Comparison of ENCODE assay signal across 1 cellular context in the genomic region with DNA sequence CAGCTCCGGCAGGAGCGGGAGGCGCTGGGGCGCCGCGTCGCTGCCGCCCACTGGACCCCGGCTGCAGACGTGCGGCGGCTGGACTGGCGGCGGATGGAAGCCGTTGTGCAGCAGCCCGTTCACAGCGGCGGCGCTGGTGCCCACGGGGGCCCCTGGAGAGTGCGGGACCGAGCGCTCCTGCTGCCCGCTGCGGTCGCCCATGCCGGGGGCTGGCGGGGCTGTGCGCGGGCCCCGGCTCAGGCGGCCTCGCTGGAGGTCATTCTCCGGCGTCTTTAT.
TF ChIP-seq lines count a peak whose summit lies in the region.

No MANE protein-coding gene starts in this region.

TF ChIP-seq in GM23338, 12 proteins besides CTCF, POLR2A, EP300 and RAD21 (continued from another document):
- TF ChIP-seq, protein P1, sequence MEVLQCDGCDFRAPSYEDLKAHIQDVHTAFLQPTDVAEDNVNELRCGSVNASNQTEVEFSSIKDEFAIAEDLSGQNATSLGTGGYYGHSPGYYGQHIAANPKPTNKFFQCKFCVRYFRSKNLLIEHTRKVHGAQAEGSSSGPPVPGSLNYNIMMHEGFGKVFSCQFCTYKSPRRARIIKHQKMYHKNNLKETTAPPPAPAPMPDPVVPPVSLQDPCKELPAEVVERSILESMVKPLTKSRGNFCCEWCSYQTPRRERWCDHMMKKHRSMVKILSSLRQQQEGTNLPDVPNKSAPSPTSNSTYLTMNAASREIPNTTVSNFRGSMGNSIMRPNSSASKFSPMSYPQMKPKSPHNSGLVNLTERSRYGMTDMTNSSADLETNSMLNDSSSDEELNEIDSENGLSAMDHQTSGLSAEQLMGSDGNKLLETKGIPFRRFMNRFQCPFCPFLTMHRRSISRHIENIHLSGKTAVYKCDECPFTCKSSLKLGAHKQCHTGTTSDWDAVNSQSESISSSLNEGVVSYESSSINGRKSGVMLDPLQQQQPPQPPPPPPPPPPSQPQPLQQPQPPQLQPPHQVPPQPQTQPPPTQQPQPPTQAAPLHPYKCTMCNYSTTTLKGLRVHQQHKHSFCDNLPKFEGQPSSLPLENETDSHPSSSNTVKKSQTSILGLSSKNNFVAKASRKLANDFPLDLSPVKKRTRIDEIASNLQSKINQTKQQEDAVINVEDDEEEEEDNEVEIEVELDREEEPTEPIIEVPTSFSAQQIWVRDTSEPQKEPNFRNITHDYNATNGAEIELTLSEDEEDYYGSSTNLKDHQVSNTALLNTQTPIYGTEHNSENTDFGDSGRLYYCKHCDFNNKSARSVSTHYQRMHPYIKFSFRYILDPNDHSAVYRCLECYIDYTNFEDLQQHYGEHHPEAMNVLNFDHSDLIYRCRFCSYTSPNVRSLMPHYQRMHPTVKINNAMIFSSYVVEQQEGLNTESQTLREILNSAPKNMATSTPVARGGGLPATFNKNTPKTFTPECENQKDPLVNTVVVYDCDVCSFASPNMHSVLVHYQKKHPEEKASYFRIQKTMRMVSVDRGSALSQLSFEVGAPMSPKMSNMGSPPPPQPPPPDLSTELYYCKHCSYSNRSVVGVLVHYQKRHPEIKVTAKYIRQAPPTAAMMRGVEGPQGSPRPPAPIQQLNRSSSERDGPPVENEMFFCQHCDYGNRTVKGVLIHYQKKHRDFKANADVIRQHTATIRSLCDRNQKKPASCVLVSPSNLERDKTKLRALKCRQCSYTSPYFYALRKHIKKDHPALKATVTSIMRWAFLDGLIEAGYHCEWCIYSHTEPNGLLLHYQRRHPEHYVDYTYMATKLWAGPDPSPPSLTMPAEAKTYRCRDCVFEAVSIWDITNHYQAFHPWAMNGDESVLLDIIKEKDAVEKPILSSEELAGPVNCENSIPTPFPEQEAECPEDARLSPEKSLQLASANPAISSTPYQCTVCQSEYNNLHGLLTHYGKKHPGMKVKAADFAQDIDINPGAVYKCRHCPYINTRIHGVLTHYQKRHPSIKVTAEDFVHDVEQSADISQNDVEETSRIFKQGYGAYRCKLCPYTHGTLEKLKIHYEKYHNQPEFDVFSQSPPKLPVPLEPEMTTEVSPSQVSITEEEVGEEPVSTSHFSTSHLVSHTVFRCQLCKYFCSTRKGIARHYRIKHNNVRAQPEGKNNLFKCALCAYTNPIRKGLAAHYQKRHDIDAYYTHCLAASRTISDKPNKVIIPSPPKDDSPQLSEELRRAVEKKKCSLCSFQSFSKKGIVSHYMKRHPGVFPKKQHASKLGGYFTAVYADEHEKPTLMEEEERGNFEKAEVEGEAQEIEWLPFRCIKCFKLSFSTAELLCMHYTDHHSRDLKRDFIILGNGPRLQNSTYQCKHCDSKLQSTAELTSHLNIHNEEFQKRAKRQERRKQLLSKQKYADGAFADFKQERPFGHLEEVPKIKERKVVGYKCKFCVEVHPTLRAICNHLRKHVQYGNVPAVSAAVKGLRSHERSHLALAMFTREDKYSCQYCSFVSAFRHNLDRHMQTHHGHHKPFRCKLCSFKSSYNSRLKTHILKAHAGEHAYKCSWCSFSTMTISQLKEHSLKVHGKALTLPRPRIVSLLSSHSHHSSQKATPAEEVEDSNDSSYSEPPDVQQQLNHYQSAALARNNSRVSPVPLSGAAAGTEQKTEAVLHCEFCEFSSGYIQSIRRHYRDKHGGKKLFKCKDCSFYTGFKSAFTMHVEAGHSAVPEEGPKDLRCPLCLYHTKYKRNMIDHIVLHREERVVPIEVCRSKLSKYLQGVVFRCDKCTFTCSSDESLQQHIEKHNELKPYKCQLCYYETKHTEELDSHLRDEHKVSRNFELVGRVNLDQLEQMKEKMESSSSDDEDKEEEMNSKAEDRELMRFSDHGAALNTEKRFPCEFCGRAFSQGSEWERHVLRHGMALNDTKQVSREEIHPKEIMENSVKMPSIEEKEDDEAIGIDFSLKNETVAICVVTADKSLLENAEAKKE (CRISPR knock-in tag; IDR thresholded peaks at IDR 0.05): no peak
- TF ChIP-seq ZNF331 (CRISPR knock-in tag; IDR thresholded peaks at IDR 0.05; ENCODE audit: low read depth): no peak
- TF ChIP-seq EZH2phosphoT487 (IDR thresholded peaks at IDR 0.05; ENCODE audit: unreplicated experiment): no peak
- TF ChIP-seq EZH2 (IDR thresholded peaks at IDR 0.05; ENCODE audit: low read depth, unreplicated experiment): no peak
- TF ChIP-seq CREB1 (CRISPR knock-in tag; IDR thresholded peaks at IDR 0.05; ENCODE audit: low read depth): no peak
- TF ChIP-seq NANOG (IDR thresholded peaks at IDR 0.05; ENCODE audit: borderline replicate concordance): no peak
